24 cellular contexts compared by ENCODE assay signal in the genomic region with DNA sequence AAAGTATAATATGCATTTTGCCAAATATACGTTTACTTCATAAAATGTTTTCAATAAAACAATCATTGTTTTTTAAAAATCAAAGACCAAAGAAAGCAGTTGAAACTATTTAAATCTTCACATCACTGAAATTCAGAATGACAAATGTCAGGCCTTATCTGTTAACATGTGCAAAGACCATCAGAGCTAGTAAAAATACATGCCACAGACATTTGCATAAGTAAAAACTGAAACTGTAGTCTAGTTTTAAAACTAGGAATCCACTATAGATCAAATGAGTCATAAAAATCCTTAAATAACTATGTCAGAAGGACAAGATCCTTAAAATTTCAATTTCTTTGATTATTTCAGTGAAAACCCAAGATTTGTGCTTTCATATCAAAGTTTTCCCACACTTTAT. TPM values are rescaled to one million over a fixed set of nuclear protein-coding genes. Genes with fewer than 3 reads are reported as not detected.
DNase-seq lines count a peak whose midpoint lies in the region; ATAC-seq and TF ChIP-seq lines count a peak whose summit lies in the region.
"Had no signal": no experiment of that assay in that cellular context is flagged by ENCODE, and none has a peak within 500 bp of the region (broad histone marks: within the 10 kb centered on the region; RNA-seq: fewer than 3 reads in every experiment).

No MANE protein-coding gene starts in this region.

- H3K4me2 ChIP-seq in DOHH2 (ENCODE audit: low read length): 0 out of 2 replicates have a peak overlapping the region, but pooled peaks have one; percentile 6
- H3K4me2 ChIP-seq: BLaER1 treated with 17β-estradiol and CSF1 and Interleukin-3, amounts not matched to agents 10 nM and 100 nM; hepatocyte had no signal

- H4K20me1 ChIP-seq in DOHH2 (ENCODE audit: control insufficient read depth, insufficient read depth, low read depth, low read length): no peaks in the 10 kb centered on the region

- no peaks in the 10 kb centered on the region for H3K9me3 ChIP-seq in DOHH2 (ENCODE audit: control insufficient read depth, insufficient read depth, low read length)
- H3K9me3 ChIP-seq: BLaER1 treated with 17β-estradiol and CSF1 and Interleukin-3, amounts not matched to agents 10 nM and 100 nM; sigmoid colon had no signal

- peaks cover 31% of the 10 kb centered on the region for H3K36me3 Mint-ChIP-seq in activated naive CD4-positive, alpha-beta T cell treated with anti-CD3 and anti-CD28 coated beads for 36 hours (ENCODE audit: low read depth)

- intact Hi-C loops in activated naive CD4-positive, alpha-beta T cell treated with anti-CD3 and anti-CD28 coated beads for 36 hours (cut with micrococcal nuclease): no loop called here

- H3K4me1 ChIP-seq in DOHH2 (ENCODE audit: control insufficient read depth, low read length): peaks cover 19% of the 10 kb centered on the region
- H3K4me1 ChIP-seq: BLaER1 treated with 17β-estradiol and CSF1 and Interleukin-3, amounts not matched to agents 10 nM and 100 nM; sigmoid colon had no signal

- ATAC-seq in GM18870 (IDR thresholded peaks at IDR 0.05; ENCODE audit: unreplicated experiment) (peak; percentile 65), GM21526 (IDR thresholded peaks at IDR 0.05; ENCODE audit: low FRiP score, unreplicated experiment) (peak; percentile 72), HG03139 (IDR thresholded peaks at IDR 0.05; ENCODE audit: unreplicated experiment) (peak; percentile 70), GM18520 (IDR thresholded peaks at IDR 0.05; ENCODE audit: unreplicated experiment) (no peak)
- ATAC-seq: K562 had no signal

- no peak overlapping the region for H3K27ac ChIP-seq in DOHH2 (ENCODE audit: low read depth, low read length)
- H3K27ac ChIP-seq: BLaER1 treated with 17β-estradiol and CSF1 and Interleukin-3, amounts not matched to agents 10 nM and 100 nM; hepatocyte; ovary; sigmoid colon; WERI-Rb-1 had no signal

- no peaks in the 10 kb centered on the region for H3K27me3 ChIP-seq in DOHH2 (ENCODE audit: control insufficient read depth, low read length)
- H3K27me3 ChIP-seq: hepatocyte, ovary, sigmoid colon had no signal

- no peaks in the 10 kb centered on the region for H3K9me3 Mint-ChIP-seq in activated naive CD4-positive, alpha-beta T cell treated with anti-CD3 and anti-CD28 coated beads for 36 hours
- H3K9me3 Mint-ChIP-seq: activated CD4-positive, alpha-beta memory T cell treated with anti-CD3 and anti-CD28 coated beads for 36 hours; activated naive CD4-positive, alpha-beta T cell treated with anti-CD3 and anti-CD28 coated beads, Interleukin-2, amount 50 U/mL, for 24 hours; activated T-cell treated with anti-CD3 and anti-CD28 coated beads, Interleukin-2, amount 50 U/mL, for 24 hours; HFFc6; stimulated activated naive CD8-positive, alpha-beta T cell treated with anti-CD3 and anti-CD28 coated beads, Interleukin-15, Interleukin-2, amounts not matched to agents 100 ng/mL and 50 ng/mL, for 24 hours; T-helper 1 cell treated with Interleukin-12 subunit alpha and Interleukin-12 subunit beta and Interleukin-4 antibody, amounts not matched to agents 30 μg/mL and 1 μg/mL, for 36 hours had no signal

- peaks cover 85% of the 10 kb centered on the region for H3K79me2 ChIP-seq in DOHH2 (ENCODE audit: control insufficient read depth, low read length)

- peaks cover 30% of the 10 kb centered on the region for H3K4me1 Mint-ChIP-seq in activated naive CD4-positive, alpha-beta T cell treated with anti-CD3 and anti-CD28 coated beads for 36 hours (ENCODE audit: low read depth)

- CTCF ChIA-PET in activated naive CD4-positive, alpha-beta T cell treated with anti-CD3 and anti-CD28 coated beads for 36 hours (lab: Charles Lee): no interaction called here

- peaks cover 39% of the 10 kb centered on the region for H3K36me3 ChIP-seq in DOHH2 (ENCODE audit: control insufficient read depth, low read length)
- H3K36me3 ChIP-seq: ovary had no signal

- no peak for DNase-seq in stimulated activated CD8-positive, alpha-beta memory T cell treated with anti-CD3 and anti-CD28 coated beads, Interleukin-4, amount 100 ng/mL, for 48 hours
- DNase-seq in NCI-H2227 treated with DMSO at 0.1 percent for 48 hours (lab: John Stamatoyannopoulos, UW): no peak
- no peak for DNase-seq in activated naive CD4-positive, alpha-beta T cell treated with anti-CD3 and anti-CD28 coated beads for 36 hours
- DNase-seq: 8988T; activated CD4-positive, alpha-beta memory T cell treated with anti-CD3 and anti-CD28 coated beads for 36 hours; activated T-cell treated with anti-CD3 and anti-CD28 coated beads, Interleukin-2, amount 50 U/mL, for 24 hours; HFFc6; mammary epithelial cell; NCI-H69; ovary; SIG-M5; sigmoid colon; WERI-Rb-1 had no signal

- H3K27ac Mint-ChIP-seq in activated naive CD4-positive, alpha-beta T cell treated with anti-CD3 and anti-CD28 coated beads for 36 hours: no peak overlapping the region
- H3K27ac Mint-ChIP-seq: activated CD4-positive, alpha-beta memory T cell treated with anti-CD3 and anti-CD28 coated beads for 36 hours; activated naive CD4-positive, alpha-beta T cell treated with anti-CD3 and anti-CD28 coated beads, Interleukin-2, amount 50 U/mL, for 24 hours; activated T-cell treated with anti-CD3 and anti-CD28 coated beads, Interleukin-2, amount 50 U/mL, for 24 hours; HFFc6; stimulated activated naive CD8-positive, alpha-beta T cell treated with anti-CD3 and anti-CD28 coated beads, Interleukin-15, Interleukin-2, amounts not matched to agents 100 ng/mL and 50 ng/mL, for 24 hours; T-helper 1 cell treated with Interleukin-12 subunit alpha and Interleukin-12 subunit beta and Interleukin-4 antibody, amounts not matched to agents 30 μg/mL and 1 μg/mL, for 36 hours had no signal

- H3F3A ChIP-seq in DOHH2 (ENCODE audit: control insufficient read depth, insufficient read depth): no peaks in the 10 kb centered on the region

- TF ChIP-seq CTCF in DOHH2 (IDR thresholded peaks at IDR 0.05; ENCODE audit: low read depth, low read length, poor library complexity, severe bottlenecking): no peak

- H3K9me2 ChIP-seq in DOHH2 (replicated peaks; ENCODE audit: control insufficient read depth, low read length): no peaks in the 10 kb centered on the region

- H3K27me3 Mint-ChIP-seq in activated naive CD4-positive, alpha-beta T cell treated with anti-CD3 and anti-CD28 coated beads for 36 hours (ENCODE audit: low read depth): no peaks in the 10 kb centered on the region
- H3K27me3 Mint-ChIP-seq: activated CD4-positive, alpha-beta memory T cell treated with anti-CD3 and anti-CD28 coated beads for 36 hours; activated naive CD4-positive, alpha-beta T cell treated with anti-CD3 and anti-CD28 coated beads, Interleukin-2, amount 50 U/mL, for 24 hours; stimulated activated naive CD8-positive, alpha-beta T cell treated with anti-CD3 and anti-CD28 coated beads, Interleukin-15, Interleukin-2, amounts not matched to agents 100 ng/mL and 50 ng/mL, for 24 hours had no signal

- H3K4me3 ChIP-seq in DOHH2 (ENCODE audit: low read length): no peak overlapping the region
- H3K4me3 ChIP-seq: BLaER1 treated with 17β-estradiol and CSF1 and Interleukin-3, amounts not matched to agents 10 nM and 100 nM; hepatocyte; K562; ovary; sigmoid colon had no signal

- no peak overlapping the region for H3K4me3 Mint-ChIP-seq in activated naive CD4-positive, alpha-beta T cell treated with anti-CD3 and anti-CD28 coated beads for 36 hours
- H3K4me3 Mint-ChIP-seq: activated CD4-positive, alpha-beta memory T cell treated with anti-CD3 and anti-CD28 coated beads for 36 hours; activated naive CD4-positive, alpha-beta T cell treated with anti-CD3 and anti-CD28 coated beads, Interleukin-2, amount 50 U/mL, for 24 hours; activated T-cell treated with anti-CD3 and anti-CD28 coated beads, Interleukin-2, amount 50 U/mL, for 24 hours; HFFc6; stimulated activated naive CD8-positive, alpha-beta T cell treated with anti-CD3 and anti-CD28 coated beads, Interleukin-15, Interleukin-2, amounts not matched to agents 100 ng/mL and 50 ng/mL, for 24 hours; T-helper 1 cell treated with Interleukin-12 subunit alpha and Interleukin-12 subunit beta and Interleukin-4 antibody, amounts not matched to agents 30 μg/mL and 1 μg/mL, for 36 hours had no signal

RNA-seq across cellular contexts. Expression of a gene that starts 24.8 kb away (rescaled TPM):
- total RNA-seq in activated naive CD4-positive, alpha-beta T cell treated with anti-CD3 and anti-CD28 coated beads for 36 hours: 10 to 100 TPM; 20.6 to 21.5 TPM

RNA-seq across cellular contexts. Expression of a gene that starts 52.6 kb away (rescaled TPM):
- 100 to 1,000 TPM; 366 to 386 TPM for total RNA-seq in activated naive CD4-positive, alpha-beta T cell treated with anti-CD3 and anti-CD28 coated beads for 36 hours
